ENCODE assay signal across 22 cellular contexts in genomic region chr2:1674276-1674675, GRCh38.
"Had no signal": no experiment of that assay in that cellular context is flagged by ENCODE, and none has a peak within 500 bp of the region (broad histone marks: within the 10 kb centered on the region; RNA-seq: fewer than 3 reads in every experiment).

No MANE protein-coding gene starts in this region.

- H3K4me1 ChIP-seq: gastrocnemius medialis, left lung, pancreas, psoas muscle, upper lobe of left lung had no signal

- DNase-seq: effector memory CD4-positive, alpha-beta T cell; gastrocnemius medialis; glutamatergic neuron; islet precursor cell; left lung; mesenchymal stem cell; naive B cell; occipital lobe; pancreas; psoas muscle; retina; stimulated activated CD4-positive, alpha-beta T cell treated with anti-CD3 and anti-CD28 coated beads, Interleukin-2, amount 100 ng/mL, for 24 hours; stimulated activated CD4-positive, alpha-beta T cell treated with anti-CD3 and anti-CD28 coated beads, Interleukin-4, amount 100 ng/mL, for 4 hours; stimulated activated naive B cell treated with anti-CD40 and anti-IgM and Interleukin-4, amounts not matched to agents 10 μg/mL and 1 μg/mL and 100 μg/mL, for 72 hours; tibial artery; uterus had no signal

- H3K4me3 ChIP-seq: esophagus muscularis mucosa, gastrocnemius medialis, left lung, lung, pancreas, psoas muscle, skin epidermis, tibial artery, upper lobe of left lung, uterus had no signal

- ATAC-seq: gastrocnemius medialis; pancreas; psoas muscle; sciatic nerve; stimulated activated naive B cell treated with anti-CD40 and anti-IgM and Interleukin-4, amounts not matched to agents 10 μg/mL and 1 μg/mL and 100 μg/mL, for 72 hours had no signal

- H3K36me3 ChIP-seq: gastrocnemius medialis, pancreas, uterus had no signal

- H3K27ac ChIP-seq: epithelial cell of prostate, gastrocnemius medialis, left lung, pancreas, psoas muscle, skin epidermis, upper lobe of left lung had no signal

- H3K9me3 ChIP-seq: esophagus muscularis mucosa, gastrocnemius medialis, left lung, pancreas, psoas muscle, tibial artery, upper lobe of left lung, uterus had no signal

- H3K27me3 ChIP-seq: esophagus muscularis mucosa, gastrocnemius medialis, left lung, pancreas, tibial artery, upper lobe of left lung, uterus had no signal
